8 cellular contexts compared by ENCODE assay signal in the genomic region with DNA sequence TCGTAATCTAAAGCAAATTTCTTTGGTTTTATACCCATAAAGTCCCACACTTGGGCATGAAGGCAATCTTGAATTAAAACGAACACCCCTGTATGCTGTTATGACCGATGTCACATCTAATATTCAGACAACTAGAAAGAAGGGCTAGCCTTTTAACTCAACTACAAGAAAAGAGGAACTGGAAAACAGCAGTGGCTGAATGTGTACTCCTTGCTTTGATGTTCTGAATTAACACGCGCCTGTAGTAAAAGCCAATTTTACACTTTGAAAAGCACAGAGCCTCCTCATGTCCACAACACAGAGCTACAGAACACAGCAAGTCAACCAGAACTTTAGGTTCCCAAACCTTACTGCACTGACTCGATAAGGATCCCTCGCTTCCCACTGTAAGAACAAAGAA.
DNase-seq lines count a peak whose midpoint lies in the region; ATAC-seq and TF ChIP-seq lines count a peak whose summit lies in the region.
"Had no signal": no experiment of that assay in that cellular context is flagged by ENCODE, and none has a peak within 500 bp of the region (broad histone marks: within the 10 kb centered on the region; RNA-seq: fewer than 3 reads in every experiment).

No MANE protein-coding gene starts in this region.

- H3K4me3 ChIP-seq in skeletal muscle tissue (ENCODE audit: low read length in 3 of 3) (peak overlapping the region in 1 of 3 donors; percentile 30), coronary artery (no peak overlapping the region)

- no peaks in the 10 kb centered on the region for H3K27me3 Mint-ChIP-seq in WTC11 (ENCODE audit: low read depth)

- H3K4me3 Mint-ChIP-seq in WTC11, result no peak overlapping the region

- H3K9me3 ChIP-seq in skeletal muscle tissue (ENCODE audit: control insufficient read depth in 3 of 3, low read length in 3 of 3), result no peaks in the 10 kb centered on the region

- ATAC-seq in HG03066 (IDR thresholded peaks at IDR 0.05; ENCODE audit: low read depth, unreplicated experiment) (peak; percentile 75), WTC11 (no peak)

- TF ChIP-seq CTCF in WTC11 (IDR thresholded peaks at IDR 0.05) (no peak), coronary artery (IDR thresholded peaks at IDR 0.05) (no peak)

- H3K4me1 ChIP-seq in skeletal muscle tissue (ENCODE audit: control insufficient read depth in 3 of 3, insufficient read depth in 3 of 3, low read length in 3 of 3), result peaks cover 63 to 89% (median 84%) of the 10 kb centered on the region in 3 donors

- POLR2A ChIA-PET in WTC11 (lab: Charles Lee), result no interaction called here

- H3K4me1 Mint-ChIP-seq in WTC11, result peaks cover 46% of the 10 kb centered on the region

- peak overlapping the region in 1 of 3 donors; percentile 19 for H3K9ac ChIP-seq in skeletal muscle tissue (ENCODE audit: low read depth in 1 of 3, low read length in 3 of 3)

- DNase-seq in GM19238 (ENCODE audit: insufficient read length, low spot score), result peak; percentile 35
- DNase-seq in WTC11 (ENCODE audit: low spot score), result no peak
- no peak for DNase-seq in NK-92 (lab: John Stamatoyannopoulos, UW; ENCODE audit: unreplicated experiment)
- no peak for DNase-seq in coronary artery (ENCODE audit: low spot score)
- no peak for DNase-seq in HPDE6-E6E7 (ENCODE audit: extremely low spot score)
- DNase-seq: brain microvascular endothelial cell had no signal

- peak overlapping the region; percentile 30; the same call in 1 of the 2 replicates for H3K27ac Mint-ChIP-seq in WTC11

- CTCF ChIA-PET in WTC11 (lab: Charles Lee), result interaction anchor here (0.6 kb wide), 1 partner anchor 1142 kb away, joined by 6 read pairs; no protein-coding TSS in a partner anchor

- peaks cover 13% of the 10 kb centered on the region for H3K36me3 Mint-ChIP-seq in WTC11

- H3K27me3 ChIP-seq in skeletal muscle tissue (ENCODE audit: control insufficient read depth in 3 of 3, insufficient read depth in 3 of 3, low read length in 3 of 3), result no peaks in the 10 kb centered on the region
- H3K27me3 ChIP-seq: brain microvascular endothelial cell had no signal

- H3K9me3 Mint-ChIP-seq in WTC11, result peaks cover 13% of the 10 kb centered on the region

- no peaks in the 10 kb centered on the region for H3K36me3 ChIP-seq in skeletal muscle tissue (ENCODE audit: control insufficient read depth in 3 of 3, insufficient read depth in 3 of 3, low read length in 3 of 3)
- H3K36me3 ChIP-seq: brain microvascular endothelial cell had no signal

- peak overlapping the region; percentile 75 for H3K27ac ChIP-seq in skeletal muscle tissue (ENCODE audit: low read depth, low read length)
- peak overlapping the region in 1 of 2 donors; percentile 31 for H3K27ac ChIP-seq in coronary artery
- H3K27ac ChIP-seq: brain microvascular endothelial cell had no signal

TF ChIP-seq in WTC11, 78 proteins besides CTCF, POLR2A, EP300 and RAD21:
- TF ChIP-seq FOXP1 (CRISPR knock-in tag; IDR thresholded peaks at IDR 0.05; ENCODE audit: borderline replicate concordance) (no peak), ZNF423 (CRISPR knock-in tag; IDR thresholded peaks at IDR 0.05) (no peak), NFE2L1 (CRISPR knock-in tag; IDR thresholded peaks at IDR 0.05) (no peak), KAT7 (CRISPR knock-in tag; IDR thresholded peaks at IDR 0.05; ENCODE audit: borderline replicate concordance) (no peak), OVOL2 (CRISPR knock-in tag; IDR thresholded peaks at IDR 0.05; ENCODE audit: borderline replicate concordance) (no peak), ETV6 (CRISPR knock-in tag; IDR thresholded peaks at IDR 0.05) (no peak), ZNF219 (CRISPR knock-in tag; IDR thresholded peaks at IDR 0.05; ENCODE audit: borderline replicate concordance) (no peak)
- TF ChIP-seq, protein P1, sequence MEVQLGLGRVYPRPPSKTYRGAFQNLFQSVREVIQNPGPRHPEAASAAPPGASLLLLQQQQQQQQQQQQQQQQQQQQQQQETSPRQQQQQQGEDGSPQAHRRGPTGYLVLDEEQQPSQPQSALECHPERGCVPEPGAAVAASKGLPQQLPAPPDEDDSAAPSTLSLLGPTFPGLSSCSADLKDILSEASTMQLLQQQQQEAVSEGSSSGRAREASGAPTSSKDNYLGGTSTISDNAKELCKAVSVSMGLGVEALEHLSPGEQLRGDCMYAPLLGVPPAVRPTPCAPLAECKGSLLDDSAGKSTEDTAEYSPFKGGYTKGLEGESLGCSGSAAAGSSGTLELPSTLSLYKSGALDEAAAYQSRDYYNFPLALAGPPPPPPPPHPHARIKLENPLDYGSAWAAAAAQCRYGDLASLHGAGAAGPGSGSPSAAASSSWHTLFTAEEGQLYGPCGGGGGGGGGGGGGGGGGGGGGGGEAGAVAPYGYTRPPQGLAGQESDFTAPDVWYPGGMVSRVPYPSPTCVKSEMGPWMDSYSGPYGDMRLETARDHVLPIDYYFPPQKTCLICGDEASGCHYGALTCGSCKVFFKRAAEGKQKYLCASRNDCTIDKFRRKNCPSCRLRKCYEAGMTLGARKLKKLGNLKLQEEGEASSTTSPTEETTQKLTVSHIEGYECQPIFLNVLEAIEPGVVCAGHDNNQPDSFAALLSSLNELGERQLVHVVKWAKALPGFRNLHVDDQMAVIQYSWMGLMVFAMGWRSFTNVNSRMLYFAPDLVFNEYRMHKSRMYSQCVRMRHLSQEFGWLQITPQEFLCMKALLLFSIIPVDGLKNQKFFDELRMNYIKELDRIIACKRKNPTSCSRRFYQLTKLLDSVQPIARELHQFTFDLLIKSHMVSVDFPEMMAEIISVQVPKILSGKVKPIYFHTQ (CRISPR knock-in tag; IDR thresholded peaks at IDR 0.05), result no peak
- TF ChIP-seq, protein P2, sequence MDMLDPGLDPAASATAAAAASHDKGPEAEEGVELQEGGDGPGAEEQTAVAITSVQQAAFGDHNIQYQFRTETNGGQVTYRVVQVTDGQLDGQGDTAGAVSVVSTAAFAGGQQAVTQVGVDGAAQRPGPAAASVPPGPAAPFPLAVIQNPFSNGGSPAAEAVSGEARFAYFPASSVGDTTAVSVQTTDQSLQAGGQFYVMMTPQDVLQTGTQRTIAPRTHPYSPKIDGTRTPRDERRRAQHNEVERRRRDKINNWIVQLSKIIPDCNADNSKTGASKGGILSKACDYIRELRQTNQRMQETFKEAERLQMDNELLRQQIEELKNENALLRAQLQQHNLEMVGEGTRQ (CRISPR knock-in tag; IDR thresholded peaks at IDR 0.05), result no peak
- TF ChIP-seq, protein P3, sequence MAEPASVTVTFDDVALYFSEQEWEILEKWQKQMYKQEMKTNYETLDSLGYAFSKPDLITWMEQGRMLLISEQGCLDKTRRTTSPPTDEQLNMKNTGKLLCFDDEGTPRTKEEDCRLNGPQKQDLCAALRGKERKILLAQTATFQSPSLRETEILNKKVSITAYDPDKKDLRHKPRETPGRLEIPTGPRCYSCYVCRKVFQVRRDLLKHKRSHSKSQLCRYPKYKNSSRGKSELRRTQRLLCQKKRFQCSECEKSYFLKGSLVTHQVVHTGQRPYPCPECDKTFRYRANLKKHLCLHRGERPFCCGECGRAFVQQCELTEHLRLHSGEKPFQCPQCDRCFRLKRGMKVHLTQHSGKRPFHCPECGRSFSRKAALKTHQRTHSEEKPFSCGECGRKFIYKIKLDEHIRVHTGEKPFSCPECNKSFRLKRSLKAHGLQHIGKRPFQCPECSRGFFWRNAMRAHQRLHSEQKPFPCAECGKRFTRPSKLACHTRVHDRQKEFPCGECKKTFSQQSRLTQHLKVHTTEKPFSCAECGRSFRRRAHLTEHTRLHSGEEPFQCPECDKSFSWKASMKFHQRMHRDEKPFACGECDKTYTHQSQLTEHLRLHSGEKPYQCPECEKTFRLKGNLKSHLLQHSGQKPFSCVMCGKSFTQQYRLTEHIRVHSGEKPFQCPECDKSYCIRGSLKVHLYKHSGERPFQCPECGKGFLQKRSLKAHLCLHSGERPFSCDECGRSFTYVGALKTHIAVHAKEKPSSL (CRISPR knock-in tag; conservative IDR thresholded peaks at IDR 0.05), result no peak
